4 cellular contexts compared by ENCODE assay signal in the genomic region with DNA sequence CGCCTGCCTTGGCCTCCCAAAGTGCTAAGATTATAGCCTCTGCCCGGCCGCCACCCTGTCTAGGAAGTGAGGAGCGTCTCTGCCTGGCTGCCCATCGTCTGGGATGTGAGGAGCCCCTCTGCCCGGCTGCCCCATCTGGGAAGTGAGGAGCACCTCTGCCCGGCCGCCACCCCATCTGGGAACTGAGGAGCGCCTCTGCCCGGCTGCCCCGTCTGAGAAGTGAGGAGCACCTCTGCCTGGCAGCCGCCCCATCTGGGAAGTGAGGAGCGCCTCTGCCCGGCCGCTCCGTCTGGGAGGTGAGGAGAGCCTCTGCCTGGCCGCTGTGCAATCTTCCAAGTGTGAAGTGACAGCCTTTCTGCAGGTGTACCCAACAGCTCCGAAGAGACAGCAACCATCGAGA.
DNase-seq lines count a peak whose midpoint lies in the region; ATAC-seq and TF ChIP-seq lines count a peak whose summit lies in the region.
"Not testable (repeated sequence)": the region's sequence is repeated elsewhere in the genome, so short reads cannot be mapped to it uniquely, and the experiment has no call there.

No MANE protein-coding gene starts in this region.

- H3K4me1 Mint-ChIP-seq in dendritic cell treated with granulocyte-macrophage colony-stimulating factor and Interleukin-4, amounts not matched to agents 40 ng/mL and 50 ng/mL, for 4 days (ENCODE audit: low read depth), result peaks cover 23% of the 10 kb centered on the region
- peaks cover 14% of the 10 kb centered on the region for H3K4me1 Mint-ChIP-seq in glutamatergic neuron (ENCODE audit: low read depth, unreplicated experiment)

- not testable (repeated sequence) for TF ChIP-seq POLR2A in spleen (IDR thresholded peaks at IDR 0.05)

- H3K27ac ChIP-seq in spleen, result not testable (repeated sequence)

- DNase-seq in glutamatergic neuron, result not testable (repeated sequence)
- DNase-seq in Right ventricle myocardium inferior (ENCODE audit: missing footprints) (peak; percentile 47), spleen (peak; percentile 44)

- H3K27me3 ChIP-seq in spleen (replicated peaks in 1 of 7), result not testable (repeated sequence)

- 94 to 98% (median 96%) methylated on average over 9 to 19 of the region's 19 CpGs for WGBS in spleen, 5 donors

- TF ChIP-seq CTCF in glutamatergic neuron (IDR thresholded peaks at IDR 0.05; ENCODE audit: partially characterized antibody, unreplicated experiment); spleen (IDR thresholded peaks at IDR 0.05 in 8 of 11, conservative IDR thresholded peaks at IDR 0.05 in 3 of 11): not testable (repeated sequence)

- peak overlapping the region; percentile 57 for H3K27ac Mint-ChIP-seq in dendritic cell treated with granulocyte-macrophage colony-stimulating factor and Interleukin-4, amounts not matched to agents 40 ng/mL and 50 ng/mL, for 4 days
- H3K27ac Mint-ChIP-seq in glutamatergic neuron (ENCODE audit: unreplicated experiment), result peak overlapping the region; percentile 81

- not testable (repeated sequence) for ATAC-seq in Right ventricle myocardium inferior

- peaks cover 23% of the 10 kb centered on the region for H3K9me3 Mint-ChIP-seq in dendritic cell treated with granulocyte-macrophage colony-stimulating factor and Interleukin-4, amounts not matched to agents 40 ng/mL and 50 ng/mL, for 4 days
- not testable (repeated sequence) for H3K9me3 Mint-ChIP-seq in glutamatergic neuron (ENCODE audit: unreplicated experiment)

- intact Hi-C loops in dendritic cell treated with granulocyte-macrophage colony-stimulating factor and Interleukin-4, amounts not matched to agents 40 ng/mL and 50 ng/mL, for 4 days (cut with micrococcal nuclease), result not testable (repeated sequence)
- intact Hi-C loops in Right ventricle myocardium inferior (cut with DNase I), result loop anchor here (5.0 kb wide), 1 partner anchor 117 kb away; the partner anchor contains the start of gene ST8SIA4
- intact Hi-C loops in spleen (cut with DNase I; ENCODE audit: low total_unique reads), result loop anchor here (10.0 kb wide), 1 partner anchor 119 kb away; the partner anchor contains the start of gene ST8SIA4

- H3K36me3 Mint-ChIP-seq in dendritic cell treated with granulocyte-macrophage colony-stimulating factor and Interleukin-4, amounts not matched to agents 40 ng/mL and 50 ng/mL, for 4 days (ENCODE audit: low read depth); glutamatergic neuron (ENCODE audit: unreplicated experiment): not testable (repeated sequence)

- not testable (repeated sequence) for H3K27me3 Mint-ChIP-seq in dendritic cell treated with granulocyte-macrophage colony-stimulating factor and Interleukin-4, amounts not matched to agents 40 ng/mL and 50 ng/mL, for 4 days; glutamatergic neuron (ENCODE audit: unreplicated experiment)

- H3K9me3 ChIP-seq in spleen, result not testable (repeated sequence)

- peaks cover 0 to 16% (median 10%) of the 10 kb centered on the region in 6 donors for H3K4me1 ChIP-seq in spleen

- not testable (repeated sequence) for H3K4me3 ChIP-seq in spleen

- H3K4me3 Mint-ChIP-seq in dendritic cell treated with granulocyte-macrophage colony-stimulating factor and Interleukin-4, amounts not matched to agents 40 ng/mL and 50 ng/mL, for 4 days; glutamatergic neuron (ENCODE audit: unreplicated experiment): not testable (repeated sequence)

- not testable (repeated sequence) for H3K36me3 ChIP-seq in spleen
